Comparison of ENCODE assay signal across 8 cellular contexts in the genomic region with DNA sequence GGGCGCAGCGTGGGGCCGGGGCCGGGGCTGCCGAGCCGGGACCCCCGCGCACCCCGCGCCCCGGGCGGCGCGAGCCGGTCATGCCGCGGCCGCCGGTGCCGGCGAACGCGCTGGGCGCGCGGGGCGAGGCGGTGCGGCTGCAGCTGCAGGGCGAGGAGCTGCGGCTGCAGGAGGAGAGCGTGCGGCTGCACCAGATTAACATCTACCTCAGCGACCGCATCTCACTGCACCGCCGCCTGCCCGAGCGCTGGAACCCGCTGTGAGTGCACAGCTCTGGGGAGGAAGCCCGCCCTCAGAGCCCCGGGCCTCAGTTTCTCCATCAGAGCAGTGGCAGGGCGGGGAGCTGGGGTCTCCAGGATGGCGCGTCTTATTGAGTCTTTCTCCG. TPM values are rescaled to one million over a fixed set of nuclear protein-coding genes. Genes with fewer than 3 reads are reported as not detected.
A peak's percentile ranks its signal among the peaks of the same experiment; 100 is the strongest.
DNase-seq lines count a peak whose midpoint lies in the region; ATAC-seq, FAIRE-seq and TF ChIP-seq lines count a peak whose summit lies in the region.

No MANE protein-coding gene starts in this region.

- H3K4me1 ChIP-seq in KMS-11 (ENCODE audit: low read depth, poor library complexity, severe bottlenecking) (peaks cover 16% of the 10 kb centered on the region), kidney (ENCODE audit: control insufficient read depth in 1 of 2, insufficient read depth in 1 of 2, low read depth in 1 of 2, low read length in 2 of 2) (peaks cover 0 to 8% of the 10 kb centered on the region in 2 donors)

- H2AFZ ChIP-seq in KMS-11 (ENCODE audit: low read depth): peak overlapping the region; percentile 70; the same call in 1 of the 2 replicates

- intact Hi-C loops in kidney (cut with DNase I): no loop called here

- DNase-seq in NCI-H82 (lab: John Stamatoyannopoulos, UW) (peak; percentile 45), NCI-H82 treated with DMSO at 0.1 percent for 48 hours (lab: John Stamatoyannopoulos, UW; ENCODE audit: unreplicated experiment) (no peak), kidney (no peak), GM12892 (ENCODE audit: insufficient read length) (no peak), H54 (ENCODE audit: insufficient read length, low spot score) (no peak)
- peak; percentile 70 for DNase-seq in activated naive CD8-positive, alpha-beta T cell treated with anti-CD3 and anti-CD28 coated beads, Interleukin-2, amount 10 ng/mL, durations not matched to agents 7 days and 5 days
- DNase-seq in stimulated activated naive CD8-positive, alpha-beta T cell treated with anti-CD3 and anti-CD28 coated beads, Interleukin-15, Interleukin-2, amounts not matched to agents 100 U/mL and 50 U/mL, for 24 hours: peak; percentile 39

- no peaks in the 10 kb centered on the region for H3K27me3 ChIP-seq in KMS-11 (ENCODE audit: insufficient read depth, low read depth)

- FAIRE-seq in kidney (lab: Jason Lieb, UNC) (no peak), GM12892 (lab: Jason Lieb, UNC) (no peak), H54 (lab: Jason Lieb, UNC) (no peak)

- peak; percentile 46 for ATAC-seq in activated naive CD8-positive, alpha-beta T cell treated with anti-CD3 and anti-CD28 coated beads, Interleukin-2, amount 10 ng/mL, durations not matched to agents 7 days and 5 days (ENCODE audit: low read depth)
- no peak for ATAC-seq in stimulated activated naive CD8-positive, alpha-beta T cell treated with anti-CD3 and anti-CD28 coated beads, Interleukin-15, Interleukin-2, amounts not matched to agents 100 U/mL and 50 U/mL, for 24 hours

- no peak for TF ChIP-seq CTCF in KMS-11 (conservative IDR thresholded peaks at IDR 0.05; ENCODE audit: low read depth, low read length)
- TF ChIP-seq CTCF in kidney (IDR thresholded peaks at IDR 0.05; ENCODE audit: borderline replicate concordance, extremely low read depth, insufficient read depth): no peak

- peak overlapping the region; percentile 40 for H3K27ac Mint-ChIP-seq in activated naive CD8-positive, alpha-beta T cell treated with anti-CD3 and anti-CD28 coated beads, Interleukin-2, amount 10 ng/mL, durations not matched to agents 7 days and 5 days

- H3K4me3 Mint-ChIP-seq in activated naive CD8-positive, alpha-beta T cell treated with anti-CD3 and anti-CD28 coated beads, Interleukin-2, amount 10 ng/mL, durations not matched to agents 7 days and 5 days: peak overlapping the region; percentile 84

- peaks cover 30% of the 10 kb centered on the region for H3K4me1 Mint-ChIP-seq in activated naive CD8-positive, alpha-beta T cell treated with anti-CD3 and anti-CD28 coated beads, Interleukin-2, amount 10 ng/mL, durations not matched to agents 7 days and 5 days

- H3K9me3 ChIP-seq in kidney (ENCODE audit: control insufficient read depth in 1 of 2, low read length in 2 of 2): no peaks in the 10 kb centered on the region

- peak overlapping the region; percentile 31; the same call in 1 of the 2 replicates for H3K9ac ChIP-seq in KMS-11
- H3K9ac ChIP-seq in kidney (ENCODE audit: low read length in 2 of 2): no peak overlapping the region

- peaks cover 4% of the 10 kb centered on the region for H3K9me3 Mint-ChIP-seq in activated naive CD8-positive, alpha-beta T cell treated with anti-CD3 and anti-CD28 coated beads, Interleukin-2, amount 10 ng/mL, durations not matched to agents 7 days and 5 days

- peak overlapping the region; percentile 93 for H3K4me2 ChIP-seq in KMS-11

- H3K79me2 ChIP-seq in KMS-11 (ENCODE audit: insufficient read depth, low read depth): no peaks in the 10 kb centered on the region

- TF ChIP-seq POLR2A in GM12892 (IDR thresholded peaks at IDR 0.05; ENCODE audit: low read depth, low read length) (no peak), H54 (IDR thresholded peaks at IDR 0.05; ENCODE audit: low read depth, low read length) (no peak)

- H3K36me3 ChIP-seq in KMS-11 (ENCODE audit: insufficient read depth): no peaks in the 10 kb centered on the region
- no peaks in the 10 kb centered on the region for H3K36me3 ChIP-seq in kidney (ENCODE audit: control insufficient read depth in 1 of 2, insufficient read depth in 2 of 2, low read length in 2 of 2)

- no peak overlapping the region for H3K27ac ChIP-seq in KMS-11
- no peak overlapping the region for H3K27ac ChIP-seq in kidney (ENCODE audit: low read depth in 2 of 2, low read length in 2 of 2)

- H4K20me1 ChIP-seq in KMS-11 (ENCODE audit: insufficient read depth): no peaks in the 10 kb centered on the region

- H3K36me3 Mint-ChIP-seq in activated naive CD8-positive, alpha-beta T cell treated with anti-CD3 and anti-CD28 coated beads, Interleukin-2, amount 10 ng/mL, durations not matched to agents 7 days and 5 days: peaks cover 18% of the 10 kb centered on the region

- H3K4me3 ChIP-seq in KMS-11 (IDR thresholded peaks at IDR 0.05; ENCODE audit: insufficient read depth, low read depth, low read length) (no peak overlapping the region), kidney (ENCODE audit: low read length in 2 of 2) (peak overlapping the region; percentile 50 to 62)

- POLR2A ChIA-PET in activated naive CD8-positive, alpha-beta T cell treated with anti-CD3 and anti-CD28 coated beads, Interleukin-2, amount 10 ng/mL, durations not matched to agents 7 days and 5 days (lab: Charles Lee): interaction anchor here (1.4 kb wide), 1 partner anchor 205 kb away, joined by 4 read pairs; no protein-coding TSS in a partner anchor

- peaks cover 33% of the 10 kb centered on the region for H3K27me3 Mint-ChIP-seq in activated naive CD8-positive, alpha-beta T cell treated with anti-CD3 and anti-CD28 coated beads, Interleukin-2, amount 10 ng/mL, durations not matched to agents 7 days and 5 days

RNA-seq across cellular contexts. Expression of gene GALNT12, which starts 0.3 kb away (rescaled TPM):
- total RNA-seq in activated naive CD8-positive, alpha-beta T cell treated with anti-CD3 and anti-CD28 coated beads, Interleukin-2, amount 10 ng/mL, durations not matched to agents 7 days and 5 days: 10 to 100 TPM; 12.2 to 12.6 TPM
- 10.8 TPM for total RNA-seq in kidney
- 3.6 TPM for polyA plus RNA-seq in kidney (ENCODE audit: insufficient read depth, low read depth, low replicate concordance)
- polyA plus RNA-seq in GM12892 (2012; ENCODE audit: missing spikeins): 0.49 TPM

RNA-seq across cellular contexts. Expression of gene ANKS6, which starts 11.4 kb away (rescaled TPM):
- 1 to 10 TPM; 8.2 to 9.5 TPM for total RNA-seq in activated naive CD8-positive, alpha-beta T cell treated with anti-CD3 and anti-CD28 coated beads, Interleukin-2, amount 10 ng/mL, durations not matched to agents 7 days and 5 days
- 31.8 TPM for total RNA-seq in kidney
- 22.0 TPM for polyA plus RNA-seq in kidney (ENCODE audit: insufficient read depth, low read depth, low replicate concordance)
- polyA plus RNA-seq in GM12892 (2012; ENCODE audit: missing spikeins): 0.34 TPM

Comparison
In these comparisons a context has a peak if more than half of its experiments do, and no peak if none do; other contexts are left out.
1. DNase-seq: peak in NCI-H82 (single experiment), activated naive CD8-positive, alpha-beta T cell treated with anti-CD3 and anti-CD28 coated beads, Interleukin-2, amount 10 ng/mL, durations not matched to agents 7 days and 5 days (single experiment) and stimulated activated naive CD8-positive, alpha-beta T cell treated with anti-CD3 and anti-CD28 coated beads, Interleukin-15, Interleukin-2, amounts not matched to agents 100 U/mL and 50 U/mL, for 24 hours (single experiment); none in NCI-H82 treated with DMSO at 0.1 percent for 48 hours (single experiment), kidney (single experiment), GM12892 (single experiment) and H54 (single experiment).